Comparison of ENCODE assay signal across 10 cellular contexts in genomic region chr1:226937940-226938725, GRCh38. TPM values are rescaled to one million over a fixed set of nuclear protein-coding genes. Genes with fewer than 3 reads are reported as not detected.
DNase-seq lines count a peak whose midpoint lies in the region; ATAC-seq and TF ChIP-seq lines count a peak whose summit lies in the region.
"Had no signal": no experiment of that assay in that cellular context is flagged by ENCODE, and none has a peak within 500 bp of the region (broad histone marks: within the 10 kb centered on the region; RNA-seq: fewer than 3 reads in every experiment).

No MANE protein-coding gene starts in this region.

- POLR2A ChIA-PET in SK-N-SH (lab: Yijun Ruan, JAX), result interaction anchor here (1.0 kb wide), 2 partner anchors 26 to 381 kb away, joined by 3 read pairs; no protein-coding TSS in a partner anchor

- no peak overlapping the region for H3K9ac ChIP-seq in SK-N-SH
- H3K9ac ChIP-seq in subcutaneous abdominal adipose tissue (ENCODE audit: low read length in 5 of 5), result peak overlapping the region in 4 of 5 donors; percentile 32 to 97 (median 39)

- peaks cover 6% of the 10 kb centered on the region for H3F3A ChIP-seq in SK-N-SH (replicated peaks; ENCODE audit: insufficient read depth)

- CTCF ChIA-PET in SK-N-SH (lab: Yijun Ruan, JAX), result interaction anchor here (1.0 kb wide), 1 partner anchor 605 kb away, joined by 3 read pairs; no protein-coding TSS in a partner anchor

- ATAC-seq in SK-N-SH treated with all-trans-retinoic acid at 6 μM for 48 hours (no peak), left lung (no peak), HG03135 (IDR thresholded peaks at IDR 0.05; ENCODE audit: unreplicated experiment) (no peak)

- intact Hi-C loops in left lung (cut with DNase I), result no loop called here

- no peaks in the 10 kb centered on the region for H3K36me3 ChIP-seq in SK-N-SH (replicated peaks in 1 of 2; ENCODE audit: control insufficient read depth in 1 of 2, insufficient read depth in 2 of 2, low read length in 1 of 2)
- no peaks in the 10 kb centered on the region for H3K36me3 ChIP-seq in left lung
- no peaks in the 10 kb centered on the region for H3K36me3 ChIP-seq in subcutaneous abdominal adipose tissue (ENCODE audit: control insufficient read depth in 5 of 5, insufficient read depth in 5 of 5, low read length in 5 of 5)

- DNase-seq in SK-N-SH (no peak), left lung (no peak), NCI-H82 treated with DMSO at 0.1 percent for 48 hours (lab: John Stamatoyannopoulos, UW; ENCODE audit: unreplicated experiment) (no peak)
- no peak for DNase-seq in stimulated activated CD4-positive, alpha-beta T cell treated with anti-CD3 and anti-CD28 coated beads, Interleukin-2, amount 100 ng/mL, for 24 hours
- DNase-seq: amniotic stem cell, midbrain had no signal

- H3K27ac ChIP-seq in SK-N-SH (ENCODE audit: low read depth in 2 of 2, low read length in 1 of 2), result peak overlapping the region; percentile 90 to 99; a peak in 3 of 4 replicates
- H3K27ac ChIP-seq in VCaP, result peak overlapping the region; percentile 98
- peak overlapping the region; percentile 96 to 100 for H3K27ac ChIP-seq in left lung
- H3K27ac ChIP-seq in subcutaneous abdominal adipose tissue (ENCODE audit: low read depth, low read length), result peak overlapping the region; percentile 96

- H3K9me3 ChIP-seq in SK-N-SH (peaks cover 9% of the 10 kb centered on the region), left lung (peaks cover 0 to 19% of the 10 kb centered on the region in 2 donors), subcutaneous abdominal adipose tissue (ENCODE audit: control insufficient read depth in 5 of 5, low read length in 5 of 5) (peaks cover 0 to 11% (median 7%) of the 10 kb centered on the region in 5 donors)

- H3K27me3 ChIP-seq in SK-N-SH (ENCODE audit: insufficient read depth), result no peaks in the 10 kb centered on the region
- H3K27me3 ChIP-seq in left lung, result no peaks in the 10 kb centered on the region
- H3K27me3 ChIP-seq in subcutaneous abdominal adipose tissue (ENCODE audit: control insufficient read depth in 5 of 5, insufficient read depth in 4 of 5, low read length in 5 of 5), result no peaks in the 10 kb centered on the region

- H3K4me3 ChIP-seq in SK-N-SH (ENCODE audit: low read depth in 2 of 2, low read length in 1 of 2), result no peak overlapping the region
- peak overlapping the region in 1 of 2 donors; percentile 76 for H3K4me3 ChIP-seq in left lung
- peak overlapping the region in 2 of 5 donors; percentile 19 for H3K4me3 ChIP-seq in subcutaneous abdominal adipose tissue (ENCODE audit: low read depth in 1 of 5, low read length in 5 of 5)

- H3K4me2 ChIP-seq in SK-N-SH, result 0 out of 2 replicates have a peak overlapping the region, but pooled peaks have one; percentile 93

- peak overlapping the region; percentile 86 for H2AFZ ChIP-seq in SK-N-SH (ENCODE audit: low read depth)

- no peaks in the 10 kb centered on the region for H3K9me2 ChIP-seq in SK-N-SH

- TF ChIP-seq EP300 in SK-N-SH (IDR thresholded peaks at IDR 0.05; ENCODE audit: borderline replicate concordance in 1 of 2, low read depth in 1 of 2, low read length in 1 of 2), result no peak

- over 99% methylated on average over 10 of the region's 10 CpGs for WGBS in SK-N-SH (ENCODE audit: low lambda C conversion rate)

- H3K4me1 ChIP-seq in SK-N-SH (ENCODE audit: control insufficient read depth in 1 of 2, insufficient read depth in 2 of 2, low read depth in 1 of 2, low read length in 1 of 2), result peaks cover 4 to 15% of the 10 kb centered on the region in 2 experiments; a peak in 2 of 4 replicates
- H3K4me1 ChIP-seq in left lung, result peaks cover 8 to 33% of the 10 kb centered on the region in 2 donors
- H3K4me1 ChIP-seq in subcutaneous abdominal adipose tissue (ENCODE audit: control insufficient read depth in 5 of 5, insufficient read depth in 5 of 5, low read length in 5 of 5), result peaks cover 19 to 50% (median 45%) of the 10 kb centered on the region in 5 donors

- H3K79me2 ChIP-seq in SK-N-SH (ENCODE audit: insufficient read depth), result no peaks in the 10 kb centered on the region

- no peak for TF ChIP-seq RAD21 in SK-N-SH (IDR thresholded peaks at IDR 0.05; ENCODE audit: low read length)

- H4K20me1 ChIP-seq in SK-N-SH (ENCODE audit: insufficient read depth), result no peaks in the 10 kb centered on the region

- TF ChIP-seq CTCF in SK-N-SH (IDR thresholded peaks at IDR 0.05) (no peak), VCaP (conservative IDR thresholded peaks at IDR 0.05) (no peak), left lung (IDR thresholded peaks at IDR 0.05) (no peak)

TF ChIP-seq in SK-N-SH, 30 proteins besides CTCF, POLR2A, EP300 and RAD21 (continues in another document):
- TF ChIP-seq ZBTB33 (IDR thresholded peaks at IDR 0.05; ENCODE audit: borderline replicate concordance, low read depth), result no peak
- TF ChIP-seq YY1 (IDR thresholded peaks at IDR 0.05; ENCODE audit: low read depth), result no peak
- no peak for TF ChIP-seq MEF2A (IDR thresholded peaks at IDR 0.05; ENCODE audit: borderline replicate concordance, low read depth)
- no peak for TF ChIP-seq GATA2 (CRISPR knock-in tag; IDR thresholded peaks at IDR 0.05)
- no peak for TF ChIP-seq USF1 (IDR thresholded peaks at IDR 0.05; ENCODE audit: borderline replicate concordance, low read depth)
- no peak for TF ChIP-seq NRF1 (IDR thresholded peaks at IDR 0.05; ENCODE audit: low read depth, low read length)
- no peak for TF ChIP-seq FOXJ3 (CRISPR knock-in tag; IDR thresholded peaks at IDR 0.05)
- TF ChIP-seq MAX (IDR thresholded peaks at IDR 0.05; ENCODE audit: low read depth), result no peak
- TF ChIP-seq SIN3A (IDR thresholded peaks at IDR 0.05; ENCODE audit: borderline replicate concordance, low read depth, low read length), result no peak

TF ChIP-seq in SK-N-SH treated with all-trans-retinoic acid at 6 μM for 48 hours, 23 proteins besides CTCF, POLR2A, EP300 and RAD21 (continues in another document):
- TF ChIP-seq CSDC2 (CRISPR knock-in tag; IDR thresholded peaks at IDR 0.05), result no peak
- TF ChIP-seq PPARA (CRISPR knock-in tag; IDR thresholded peaks at IDR 0.05; ENCODE audit: borderline replicate concordance), result no peak
- TF ChIP-seq TSHZ2 (CRISPR knock-in tag; IDR thresholded peaks at IDR 0.05), result no peak
- TF ChIP-seq TCF4 (CRISPR knock-in tag; IDR thresholded peaks at IDR 0.05; ENCODE audit: borderline replicate concordance), result no peak
- no peak for TF ChIP-seq ARNTL (CRISPR knock-in tag; IDR thresholded peaks at IDR 0.05; ENCODE audit: borderline replicate concordance, low read depth)
- TF ChIP-seq ZNF70 (CRISPR knock-in tag; IDR thresholded peaks at IDR 0.05), result no peak
- TF ChIP-seq CSRNP3 (CRISPR knock-in tag; IDR thresholded peaks at IDR 0.05), result no peak
- TF ChIP-seq GLIS3 (CRISPR knock-in tag; IDR thresholded peaks at IDR 0.05), result no peak
- TF ChIP-seq PATZ1 (CRISPR knock-in tag; IDR thresholded peaks at IDR 0.05; ENCODE audit: borderline replicate concordance), result no peak
- no peak for TF ChIP-seq ZFP30 (CRISPR knock-in tag; IDR thresholded peaks at IDR 0.05)

RNA-seq across cellular contexts. Expression of gene COQ8A, which starts 2.0 kb away (rescaled TPM):
- polyA plus RNA-seq in SK-N-SH (2012; rRNA removed), result 11.8 and 12.1 TPM in 2 replicates
- polyA plus RNA-seq in SK-N-SH (2012; cell fraction: cytosol; rRNA removed), result 6.6 and 8.3 TPM in 2 replicates
- polyA plus RNA-seq in SK-N-SH (2012; cell fraction: nucleus; rRNA removed), result 34.6 and 42.3 TPM in 2 replicates
- total RNA-seq in left lung, result 10 to 100 TPM; 14.5 to 20.3 TPM
